ENCODE assay signal across 8 cellular contexts in the genomic region with DNA sequence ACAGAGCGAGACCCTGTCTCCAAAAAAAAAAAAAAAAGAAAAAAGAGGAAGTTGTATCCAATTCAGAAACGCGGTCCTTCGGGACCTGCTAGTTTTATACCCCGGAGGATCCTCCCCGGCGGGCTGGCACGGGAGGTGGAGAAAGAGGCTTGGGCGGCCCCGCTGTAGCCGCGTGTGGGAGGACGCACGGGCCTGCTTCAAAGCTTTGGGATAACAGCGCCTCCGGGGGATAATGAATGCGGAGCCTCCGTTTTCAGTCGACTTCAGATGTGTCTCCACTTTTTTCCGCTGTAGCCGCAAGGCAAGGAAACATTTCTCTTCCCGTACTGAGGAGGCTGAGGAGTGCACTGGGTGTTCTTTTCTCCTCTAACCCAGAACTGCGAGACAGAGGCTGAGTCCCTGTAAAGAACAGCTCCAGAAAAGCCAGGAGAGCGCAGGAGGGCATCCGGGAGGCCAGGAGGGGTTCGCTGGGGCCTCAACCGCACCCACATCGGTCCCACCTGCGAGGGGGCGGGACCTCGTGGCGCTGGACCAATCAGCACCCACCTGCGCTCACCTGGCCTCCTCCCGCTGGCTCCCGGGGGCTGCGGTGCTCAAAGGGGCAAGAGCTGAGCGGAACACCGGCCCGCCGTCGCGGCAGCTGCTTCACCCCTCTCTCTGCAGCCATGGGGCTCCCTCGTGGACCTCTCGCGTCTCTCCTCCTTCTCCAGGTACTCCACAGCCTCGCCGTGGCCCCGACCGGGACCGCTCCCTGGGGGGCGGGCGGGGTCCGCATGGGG. TPM values are rescaled to one million over a fixed set of nuclear protein-coding genes. Genes with fewer than 3 reads are reported as not detected.
A peak's percentile ranks its signal among the peaks of the same experiment; 100 is the strongest.
DNase-seq lines count a peak whose midpoint lies in the region; ATAC-seq and TF ChIP-seq lines count a peak whose summit lies in the region.

CDH3 (plus strand) TSS at position 596 of the 779 bp plus-strand sequence; CDS start at position 666, 70 bp downstream.

- H3K4me3 Mint-ChIP-seq in HFFc6, result peak within 1 kb of the TSS; percentile 65

- H3K9ac ChIP-seq in fibroblast of lung (ENCODE audit: insufficient read depth, low read length) (no peak within 1 kb of the TSS), rectal smooth muscle tissue (ENCODE audit: low read length) (no peak within 1 kb of the TSS)

- H3K27me3 Mint-ChIP-seq in HFFc6 (ENCODE audit: insufficient read depth), result peaks cover 49% of the 10 kb centered on the region

- H3K4me1 Mint-ChIP-seq in HFFc6 (ENCODE audit: low read depth), result peaks cover 13% of the 10 kb centered on the region

- peaks cover 23% of the 10 kb centered on the region for H3K27me3 ChIP-seq in BJ (ENCODE audit: control insufficient read depth, insufficient read depth, low read length)
- H3K27me3 ChIP-seq in fibroblast of lung (ENCODE audit: control insufficient read depth, insufficient read depth, low read length), result peaks cover 25% of the 10 kb centered on the region
- peaks cover 31% of the 10 kb centered on the region for H3K27me3 ChIP-seq in rectal smooth muscle tissue (ENCODE audit: control insufficient read depth, insufficient read depth, low read length)

- CTCF ChIA-PET in BJ (lab: Yijun Ruan, JAX), result interaction anchor here (0.6 to 1.5 kb wide), 2 partner anchors 13 to 54 kb away, joined by 3 read pairs; no protein-coding TSS in a partner anchor

- no peak within 1 kb of the TSS for H3K27ac Mint-ChIP-seq in HFFc6

- H3K9me3 Mint-ChIP-seq in HFFc6, result no peaks in the 10 kb centered on the region

- H3K36me3 ChIP-seq in BJ (ENCODE audit: control insufficient read depth, insufficient read depth, low read length), result no peaks in the 10 kb centered on the region
- no peaks in the 10 kb centered on the region for H3K36me3 ChIP-seq in fibroblast of lung (ENCODE audit: control insufficient read depth, insufficient read depth, low read length)
- H3K36me3 ChIP-seq in rectal smooth muscle tissue (ENCODE audit: control insufficient read depth, insufficient read depth, low read length), result no peaks in the 10 kb centered on the region

- H3K4me1 ChIP-seq in fibroblast of lung (ENCODE audit: control insufficient read depth, extremely low read depth, insufficient read depth, low read length) (no peaks in the 10 kb centered on the region), rectal smooth muscle tissue (ENCODE audit: control insufficient read depth, insufficient read depth, low read length) (no peaks in the 10 kb centered on the region)

- peak within 1 kb of the TSS; percentile 35 for H3K4me2 ChIP-seq in fibroblast of lung (ENCODE audit: extremely low read depth, insufficient read depth, low read length)

- no peaks in the 10 kb centered on the region; the same call in 1 of the 2 replicates for H3K36me3 Mint-ChIP-seq in HFFc6 (ENCODE audit: low read depth)

- H3K27ac ChIP-seq in VCaP, result peak within 1 kb of the TSS; percentile 41; the same call in 1 of the 2 replicates
- H3K27ac ChIP-seq in fibroblast of lung (ENCODE audit: insufficient read depth, low read length), result no peak within 1 kb of the TSS
- H3K27ac ChIP-seq in rectal smooth muscle tissue (ENCODE audit: low read depth, low read length), result no peak within 1 kb of the TSS

- no peak for TF ChIP-seq CTCF in BJ (IDR thresholded peaks at IDR 0.05; ENCODE audit: insufficient read depth, low read depth, low read length)
- TF ChIP-seq CTCF in HFFc6 (IDR thresholded peaks at IDR 0.05), result no peak
- TF ChIP-seq CTCF in VCaP (conservative IDR thresholded peaks at IDR 0.05), result 0 out of 2 replicates have a peak, but pooled peaks have one; percentile 12
- no peak for TF ChIP-seq CTCF in fibroblast of lung (conservative IDR thresholded peaks at IDR 0.05 in 1 of 2, IDR thresholded peaks at IDR 0.05 in 1 of 2; ENCODE audit: low read depth in 1 of 2, low read length in 2 of 2)

- H3K9me3 ChIP-seq in fibroblast of lung (ENCODE audit: control insufficient read depth, insufficient read depth, low read depth, low read length), result no peaks in the 10 kb centered on the region

- H4K20me1 ChIP-seq in fibroblast of lung (ENCODE audit: control insufficient read depth, extremely low read depth, insufficient read depth, low read length), result no peaks in the 10 kb centered on the region

- no peak within 1 kb of the TSS for H2AFZ ChIP-seq in fibroblast of lung (ENCODE audit: low read length)

- no peak for DNase-seq in BJ (ENCODE audit: low read depth)
- DNase-seq in HFFc6, result no peak
- peak in 1 of 2 donors; percentile 48 for DNase-seq in fibroblast of lung (ENCODE audit: low read depth in 2 of 2)

- H3K4me3 ChIP-seq in BJ (ENCODE audit: low read depth, low read length), result peak within 1 kb of the TSS; percentile 23
- no peak within 1 kb of the TSS for H3K4me3 ChIP-seq in fibroblast of lung (replicated peaks in 1 of 4; ENCODE audit: control extremely low read depth in 1 of 4, insufficient read depth in 1 of 4, low read depth in 3 of 4, low read length in 4 of 4)
- H3K4me3 ChIP-seq in rectal smooth muscle tissue (ENCODE audit: low read length), result peak within 1 kb of the TSS; percentile 37

- H3K79me2 ChIP-seq in fibroblast of lung (ENCODE audit: control insufficient read depth, insufficient read depth, low read length), result no peaks in the 10 kb centered on the region

- ATAC-seq in GM18867 (IDR thresholded peaks at IDR 0.05; ENCODE audit: unreplicated experiment) (no peak), HG02973 (IDR thresholded peaks at IDR 0.05; ENCODE audit: unreplicated experiment) (no peak), HG02981 (IDR thresholded peaks at IDR 0.05; ENCODE audit: unreplicated experiment) (no peak)

- POLR2A ChIA-PET in BJ (lab: Charles Lee), result no interaction called here

RNA-seq across cellular contexts. Expression of gene CDH3, which starts in this region (rescaled TPM):
- polyA plus RNA-seq in BJ (2011; rRNA removed), result 0.39 and 1.1 TPM in 2 replicates
- 0.62 and 1.4 TPM in 2 replicates for polyA minus RNA-seq in BJ (2011; rRNA and poly(A)+ RNA removed)
- total RNA-seq in HFFc6 (2021; fragmentation: NEBNext Ultra II Directional; extraction: Animal tissue kit (Norgen Biotek cat#: 25700)), result under 1 TPM in 4 of 6 experiments, not detected in 2; 0.10 to 0.36 (median 0.13) TPM
- total RNA-seq in fibroblast of lung, result 0.26 TPM in 1 of 2 replicates, not detected in the other
- 0.05 and 0.14 TPM in 2 replicates for polyA plus RNA-seq in fibroblast of lung
- polyA plus RNA-seq in fibroblast of lung (2012), result not detected in 2 replicates
- 2.3 TPM in 1 of 2 replicates, not detected in the other for polyA minus RNA-seq in fibroblast of lung (ENCODE audit: low replicate concordance)

Comparison
In these comparisons a context has a peak if more than half of its experiments do, and no peak if none do; other contexts are left out.
1. H3K4me3 ChIP-seq: peak in BJ (single experiment) and rectal smooth muscle tissue (single experiment); none in fibroblast of lung (0 of 4).